1 cellular context compared by ENCODE assay signal in the genomic region with DNA sequence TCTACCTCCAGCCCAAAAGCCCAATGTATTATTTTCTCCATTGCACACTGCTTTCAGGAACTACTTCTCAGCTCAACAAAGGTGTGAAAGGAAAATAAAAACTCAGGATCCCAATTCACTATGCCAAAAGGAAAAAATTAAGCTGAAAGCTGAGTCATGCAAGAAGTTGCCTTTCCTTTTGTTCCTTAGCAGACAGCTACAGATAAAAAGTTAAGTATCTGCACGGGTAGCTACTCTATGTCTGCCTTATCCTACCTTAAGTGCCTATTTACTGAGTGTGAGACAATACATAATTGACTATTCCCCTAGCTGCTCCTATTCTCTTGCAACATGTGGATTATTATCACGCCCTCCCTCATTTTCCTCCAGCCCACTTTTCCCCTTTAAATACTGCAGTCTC.
TF ChIP-seq lines count a peak whose summit lies in the region.

No MANE protein-coding gene starts in this region.

TF ChIP-seq in K562, 482 proteins besides CTCF, POLR2A, EP300 and RAD21 (continued from another document and continues in another):
- TF ChIP-seq, protein P1, sequence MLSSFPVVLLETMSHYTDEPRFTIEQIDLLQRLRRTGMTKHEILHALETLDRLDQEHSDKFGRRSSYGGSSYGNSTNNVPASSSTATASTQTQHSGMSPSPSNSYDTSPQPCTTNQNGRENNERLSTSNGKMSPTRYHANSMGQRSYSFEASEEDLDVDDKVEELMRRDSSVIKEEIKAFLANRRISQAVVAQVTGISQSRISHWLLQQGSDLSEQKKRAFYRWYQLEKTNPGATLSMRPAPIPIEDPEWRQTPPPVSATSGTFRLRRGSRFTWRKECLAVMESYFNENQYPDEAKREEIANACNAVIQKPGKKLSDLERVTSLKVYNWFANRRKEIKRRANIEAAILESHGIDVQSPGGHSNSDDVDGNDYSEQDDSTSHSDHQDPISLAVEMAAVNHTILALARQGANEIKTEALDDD (IDR thresholded peaks at IDR 0.05): 0 out of 2 replicates have a peak, but pooled peaks have one; percentile 42
- peak; percentile 51; the same call in 1 of the 2 replicates for TF ChIP-seq SMARCC2 (IDR thresholded peaks at IDR 0.05; ENCODE audit: low read depth)
- no peak for TF ChIP-seq ZFP1 (CRISPR knock-in tag; IDR thresholded peaks at IDR 0.05)
- TF ChIP-seq, protein P2, sequence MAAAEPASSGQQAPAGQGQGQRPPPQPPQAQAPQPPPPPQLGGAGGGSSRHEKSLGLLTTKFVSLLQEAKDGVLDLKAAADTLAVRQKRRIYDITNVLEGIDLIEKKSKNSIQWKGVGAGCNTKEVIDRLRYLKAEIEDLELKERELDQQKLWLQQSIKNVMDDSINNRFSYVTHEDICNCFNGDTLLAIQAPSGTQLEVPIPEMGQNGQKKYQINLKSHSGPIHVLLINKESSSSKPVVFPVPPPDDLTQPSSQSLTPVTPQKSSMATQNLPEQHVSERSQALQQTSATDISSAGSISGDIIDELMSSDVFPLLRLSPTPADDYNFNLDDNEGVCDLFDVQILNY (CRISPR knock-in tag; IDR thresholded peaks at IDR 0.05): no peak
- no peak for TF ChIP-seq ETV5 (CRISPR knock-in tag; IDR thresholded peaks at IDR 0.05; ENCODE audit: low read depth)
- no peak for TF ChIP-seq ZNF263 (CRISPR knock-in tag; IDR thresholded peaks at IDR 0.05; ENCODE audit: borderline replicate concordance)
- no peak for TF ChIP-seq EHMT2 (IDR thresholded peaks at IDR 0.05)
- TF ChIP-seq SMAD3 (CRISPR knock-in tag; conservative IDR thresholded peaks at IDR 0.05): no peak
- TF ChIP-seq, protein P3, sequence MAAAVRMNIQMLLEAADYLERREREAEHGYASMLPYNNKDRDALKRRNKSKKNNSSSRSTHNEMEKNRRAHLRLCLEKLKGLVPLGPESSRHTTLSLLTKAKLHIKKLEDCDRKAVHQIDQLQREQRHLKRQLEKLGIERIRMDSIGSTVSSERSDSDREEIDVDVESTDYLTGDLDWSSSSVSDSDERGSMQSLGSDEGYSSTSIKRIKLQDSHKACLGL (CRISPR knock-in tag; IDR thresholded peaks at IDR 0.05; ENCODE audit: borderline replicate concordance, poor library complexity, severe bottlenecking): no peak
- TF ChIP-seq ZNF436 (CRISPR knock-in tag; IDR thresholded peaks at IDR 0.05): no peak
- TF ChIP-seq, protein P4, sequence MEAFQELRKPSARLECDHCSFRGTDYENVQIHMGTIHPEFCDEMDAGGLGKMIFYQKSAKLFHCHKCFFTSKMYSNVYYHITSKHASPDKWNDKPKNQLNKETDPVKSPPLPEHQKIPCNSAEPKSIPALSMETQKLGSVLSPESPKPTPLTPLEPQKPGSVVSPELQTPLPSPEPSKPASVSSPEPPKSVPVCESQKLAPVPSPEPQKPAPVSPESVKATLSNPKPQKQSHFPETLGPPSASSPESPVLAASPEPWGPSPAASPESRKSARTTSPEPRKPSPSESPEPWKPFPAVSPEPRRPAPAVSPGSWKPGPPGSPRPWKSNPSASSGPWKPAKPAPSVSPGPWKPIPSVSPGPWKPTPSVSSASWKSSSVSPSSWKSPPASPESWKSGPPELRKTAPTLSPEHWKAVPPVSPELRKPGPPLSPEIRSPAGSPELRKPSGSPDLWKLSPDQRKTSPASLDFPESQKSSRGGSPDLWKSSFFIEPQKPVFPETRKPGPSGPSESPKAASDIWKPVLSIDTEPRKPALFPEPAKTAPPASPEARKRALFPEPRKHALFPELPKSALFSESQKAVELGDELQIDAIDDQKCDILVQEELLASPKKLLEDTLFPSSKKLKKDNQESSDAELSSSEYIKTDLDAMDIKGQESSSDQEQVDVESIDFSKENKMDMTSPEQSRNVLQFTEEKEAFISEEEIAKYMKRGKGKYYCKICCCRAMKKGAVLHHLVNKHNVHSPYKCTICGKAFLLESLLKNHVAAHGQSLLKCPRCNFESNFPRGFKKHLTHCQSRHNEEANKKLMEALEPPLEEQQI (IDR thresholded peaks at IDR 0.05): 0 out of 2 replicates have a peak, but pooled peaks have one; percentile 36
- TF ChIP-seq, protein P5, sequence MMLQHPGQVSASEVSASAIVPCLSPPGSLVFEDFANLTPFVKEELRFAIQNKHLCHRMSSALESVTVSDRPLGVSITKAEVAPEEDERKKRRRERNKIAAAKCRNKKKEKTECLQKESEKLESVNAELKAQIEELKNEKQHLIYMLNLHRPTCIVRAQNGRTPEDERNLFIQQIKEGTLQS (IDR thresholded peaks at IDR 0.05): peak; percentile 51
- TF ChIP-seq, protein P5 (CRISPR knock-in tag; conservative IDR thresholded peaks at IDR 0.05): no peak
- no peak for TF ChIP-seq ZNF253 (CRISPR knock-in tag; conservative IDR thresholded peaks at IDR 0.05)
- TF ChIP-seq, protein P6, sequence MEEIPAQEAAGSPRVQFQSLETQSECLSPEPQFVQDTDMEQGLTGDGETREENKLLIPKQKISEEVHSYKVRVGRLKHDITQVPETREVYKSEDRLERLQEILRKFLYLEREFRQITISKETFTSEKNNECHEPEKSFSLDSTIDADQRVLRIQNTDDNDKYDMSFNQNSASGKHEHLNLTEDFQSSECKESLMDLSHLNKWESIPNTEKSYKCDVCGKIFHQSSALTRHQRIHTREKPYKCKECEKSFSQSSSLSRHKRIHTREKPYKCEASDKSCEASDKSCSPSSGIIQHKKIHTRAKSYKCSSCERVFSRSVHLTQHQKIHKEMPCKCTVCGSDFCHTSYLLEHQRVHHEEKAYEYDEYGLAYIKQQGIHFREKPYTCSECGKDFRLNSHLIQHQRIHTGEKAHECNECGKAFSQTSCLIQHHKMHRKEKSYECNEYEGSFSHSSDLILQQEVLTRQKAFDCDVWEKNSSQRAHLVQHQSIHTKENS (CRISPR knock-in tag; IDR thresholded peaks at IDR 0.05): no peak
- TF ChIP-seq, protein P7, sequence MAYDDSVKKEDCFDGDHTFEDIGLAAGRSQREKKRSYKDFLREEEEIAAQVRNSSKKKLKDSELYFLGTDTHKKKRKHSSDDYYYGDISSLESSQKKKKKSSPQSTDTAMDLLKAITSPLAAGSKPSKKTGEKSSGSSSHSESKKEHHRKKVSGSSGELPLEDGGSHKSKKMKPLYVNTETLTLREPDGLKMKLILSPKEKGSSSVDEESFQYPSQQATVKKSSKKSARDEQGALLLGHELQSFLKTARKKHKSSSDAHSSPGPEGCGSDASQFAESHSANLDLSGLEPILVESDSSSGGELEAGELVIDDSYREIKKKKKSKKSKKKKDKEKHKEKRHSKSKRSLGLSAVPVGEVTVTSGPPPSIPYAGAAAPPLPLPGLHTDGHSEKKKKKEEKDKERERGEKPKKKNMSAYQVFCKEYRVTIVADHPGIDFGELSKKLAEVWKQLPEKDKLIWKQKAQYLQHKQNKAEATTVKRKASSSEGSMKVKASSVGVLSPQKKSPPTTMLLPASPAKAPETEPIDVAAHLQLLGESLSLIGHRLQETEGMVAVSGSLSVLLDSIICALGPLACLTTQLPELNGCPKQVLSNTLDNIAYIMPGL (CRISPR knock-in tag; IDR thresholded peaks at IDR 0.05): no peak
- TF ChIP-seq NR4A1 (CRISPR knock-in tag; IDR thresholded peaks at IDR 0.05): no peak
- no peak for TF ChIP-seq NR4A1 (tag; IDR thresholded peaks at IDR 0.05)
- no peak for TF ChIP-seq ZNF124 (CRISPR knock-in tag; IDR thresholded peaks at IDR 0.05)
- TF ChIP-seq XRCC5 (IDR thresholded peaks at IDR 0.05; ENCODE audit: low read depth, low read length): no peak
- no peak for TF ChIP-seq GTF2A2 (tag; IDR thresholded peaks at IDR 0.05)
- TF ChIP-seq TCF7 (IDR thresholded peaks at IDR 0.05; ENCODE audit: borderline replicate concordance): no peak
- TF ChIP-seq ZNF274 (IDR thresholded peaks at IDR 0.05; ENCODE audit: borderline replicate concordance, low read depth, low read length): no peak
- TF ChIP-seq GTF2E2 (tag; IDR thresholded peaks at IDR 0.05): no peak
- TF ChIP-seq, protein P8, sequence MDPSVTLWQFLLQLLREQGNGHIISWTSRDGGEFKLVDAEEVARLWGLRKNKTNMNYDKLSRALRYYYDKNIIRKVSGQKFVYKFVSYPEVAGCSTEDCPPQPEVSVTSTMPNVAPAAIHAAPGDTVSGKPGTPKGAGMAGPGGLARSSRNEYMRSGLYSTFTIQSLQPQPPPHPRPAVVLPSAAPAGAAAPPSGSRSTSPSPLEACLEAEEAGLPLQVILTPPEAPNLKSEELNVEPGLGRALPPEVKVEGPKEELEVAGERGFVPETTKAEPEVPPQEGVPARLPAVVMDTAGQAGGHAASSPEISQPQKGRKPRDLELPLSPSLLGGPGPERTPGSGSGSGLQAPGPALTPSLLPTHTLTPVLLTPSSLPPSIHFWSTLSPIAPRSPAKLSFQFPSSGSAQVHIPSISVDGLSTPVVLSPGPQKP (CRISPR knock-in tag; IDR thresholded peaks at IDR 0.05): no peak
- TF ChIP-seq SMAD1 (IDR thresholded peaks at IDR 0.05; ENCODE audit: low read depth, low read length, partially characterized antibody): no peak
- no peak for TF ChIP-seq RBM25 (IDR thresholded peaks at IDR 0.05; ENCODE audit: low read depth, low read length, severe bottlenecking)
- no peak for TF ChIP-seq NBN (IDR thresholded peaks at IDR 0.05; ENCODE audit: low read depth)
- no peak for TF ChIP-seq SPI1 (IDR thresholded peaks at IDR 0.05; ENCODE audit: borderline replicate concordance, low read depth, low read length)
- TF ChIP-seq MEF2A (IDR thresholded peaks at IDR 0.05; ENCODE audit: control insufficient read depth, low read depth, low read length): no peak
- TF ChIP-seq TEAD4 (IDR thresholded peaks at IDR 0.05; ENCODE audit: low read length): peak; percentile 25; the same call in 1 of the 2 replicates
- TF ChIP-seq TEAD4 (CRISPR knock-in tag; IDR thresholded peaks at IDR 0.05; ENCODE audit: borderline replicate concordance): no peak
- TF ChIP-seq, protein P9, sequence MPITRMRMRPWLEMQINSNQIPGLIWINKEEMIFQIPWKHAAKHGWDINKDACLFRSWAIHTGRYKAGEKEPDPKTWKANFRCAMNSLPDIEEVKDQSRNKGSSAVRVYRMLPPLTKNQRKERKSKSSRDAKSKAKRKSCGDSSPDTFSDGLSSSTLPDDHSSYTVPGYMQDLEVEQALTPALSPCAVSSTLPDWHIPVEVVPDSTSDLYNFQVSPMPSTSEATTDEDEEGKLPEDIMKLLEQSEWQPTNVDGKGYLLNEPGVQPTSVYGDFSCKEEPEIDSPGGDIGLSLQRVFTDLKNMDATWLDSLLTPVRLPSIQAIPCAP (CRISPR knock-in tag; IDR thresholded peaks at IDR 0.05; ENCODE audit: borderline replicate concordance): no peak
- TF ChIP-seq, protein P10, sequence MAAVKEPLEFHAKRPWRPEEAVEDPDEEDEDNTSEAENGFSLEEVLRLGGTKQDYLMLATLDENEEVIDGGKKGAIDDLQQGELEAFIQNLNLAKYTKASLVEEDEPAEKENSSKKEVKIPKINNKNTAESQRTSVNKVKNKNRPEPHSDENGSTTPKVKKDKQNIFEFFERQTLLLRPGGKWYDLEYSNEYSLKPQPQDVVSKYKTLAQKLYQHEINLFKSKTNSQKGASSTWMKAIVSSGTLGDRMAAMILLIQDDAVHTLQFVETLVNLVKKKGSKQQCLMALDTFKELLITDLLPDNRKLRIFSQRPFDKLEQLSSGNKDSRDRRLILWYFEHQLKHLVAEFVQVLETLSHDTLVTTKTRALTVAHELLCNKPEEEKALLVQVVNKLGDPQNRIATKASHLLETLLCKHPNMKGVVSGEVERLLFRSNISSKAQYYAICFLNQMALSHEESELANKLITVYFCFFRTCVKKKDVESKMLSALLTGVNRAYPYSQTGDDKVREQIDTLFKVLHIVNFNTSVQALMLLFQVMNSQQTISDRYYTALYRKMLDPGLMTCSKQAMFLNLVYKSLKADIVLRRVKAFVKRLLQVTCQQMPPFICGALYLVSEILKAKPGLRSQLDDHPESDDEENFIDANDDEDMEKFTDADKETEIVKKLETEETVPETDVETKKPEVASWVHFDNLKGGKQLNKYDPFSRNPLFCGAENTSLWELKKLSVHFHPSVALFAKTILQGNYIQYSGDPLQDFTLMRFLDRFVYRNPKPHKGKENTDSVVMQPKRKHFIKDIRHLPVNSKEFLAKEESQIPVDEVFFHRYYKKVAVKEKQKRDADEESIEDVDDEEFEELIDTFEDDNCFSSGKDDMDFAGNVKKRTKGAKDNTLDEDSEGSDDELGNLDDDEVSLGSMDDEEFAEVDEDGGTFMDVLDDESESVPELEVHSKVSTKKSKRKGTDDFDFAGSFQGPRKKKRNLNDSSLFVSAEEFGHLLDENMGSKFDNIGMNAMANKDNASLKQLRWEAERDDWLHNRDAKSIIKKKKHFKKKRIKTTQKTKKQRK (IDR thresholded peaks at IDR 0.05; ENCODE audit: borderline replicate concordance, low read depth, low read length): no peak
- TF ChIP-seq NR2C1 (IDR thresholded peaks at IDR 0.05): no peak
- no peak for TF ChIP-seq NR2C1 (tag; IDR thresholded peaks at IDR 0.05)
- peak; percentile 67 for TF ChIP-seq ZEB2 (IDR thresholded peaks at IDR 0.05)
- TF ChIP-seq BACH1 (tag; IDR thresholded peaks at IDR 0.05): peak; percentile 60; the same call in 1 of the 2 replicates
- TF ChIP-seq ZNF347 (CRISPR knock-in tag; IDR thresholded peaks at IDR 0.05; ENCODE audit: low read depth): no peak
- TF ChIP-seq, protein P11, sequence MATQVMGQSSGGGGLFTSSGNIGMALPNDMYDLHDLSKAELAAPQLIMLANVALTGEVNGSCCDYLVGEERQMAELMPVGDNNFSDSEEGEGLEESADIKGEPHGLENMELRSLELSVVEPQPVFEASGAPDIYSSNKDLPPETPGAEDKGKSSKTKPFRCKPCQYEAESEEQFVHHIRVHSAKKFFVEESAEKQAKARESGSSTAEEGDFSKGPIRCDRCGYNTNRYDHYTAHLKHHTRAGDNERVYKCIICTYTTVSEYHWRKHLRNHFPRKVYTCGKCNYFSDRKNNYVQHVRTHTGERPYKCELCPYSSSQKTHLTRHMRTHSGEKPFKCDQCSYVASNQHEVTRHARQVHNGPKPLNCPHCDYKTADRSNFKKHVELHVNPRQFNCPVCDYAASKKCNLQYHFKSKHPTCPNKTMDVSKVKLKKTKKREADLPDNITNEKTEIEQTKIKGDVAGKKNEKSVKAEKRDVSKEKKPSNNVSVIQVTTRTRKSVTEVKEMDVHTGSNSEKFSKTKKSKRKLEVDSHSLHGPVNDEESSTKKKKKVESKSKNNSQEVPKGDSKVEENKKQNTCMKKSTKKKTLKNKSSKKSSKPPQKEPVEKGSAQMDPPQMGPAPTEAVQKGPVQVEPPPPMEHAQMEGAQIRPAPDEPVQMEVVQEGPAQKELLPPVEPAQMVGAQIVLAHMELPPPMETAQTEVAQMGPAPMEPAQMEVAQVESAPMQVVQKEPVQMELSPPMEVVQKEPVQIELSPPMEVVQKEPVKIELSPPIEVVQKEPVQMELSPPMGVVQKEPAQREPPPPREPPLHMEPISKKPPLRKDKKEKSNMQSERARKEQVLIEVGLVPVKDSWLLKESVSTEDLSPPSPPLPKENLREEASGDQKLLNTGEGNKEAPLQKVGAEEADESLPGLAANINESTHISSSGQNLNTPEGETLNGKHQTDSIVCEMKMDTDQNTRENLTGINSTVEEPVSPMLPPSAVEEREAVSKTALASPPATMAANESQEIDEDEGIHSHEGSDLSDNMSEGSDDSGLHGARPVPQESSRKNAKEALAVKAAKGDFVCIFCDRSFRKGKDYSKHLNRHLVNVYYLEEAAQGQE (CRISPR knock-in tag; IDR thresholded peaks at IDR 0.05; ENCODE audit: low read depth): no peak
- TF ChIP-seq KLF10 (CRISPR knock-in tag; IDR thresholded peaks at IDR 0.05): no peak
- no peak for TF ChIP-seq ILF3 (IDR thresholded peaks at IDR 0.05; ENCODE audit: borderline replicate concordance)
- no peak for TF ChIP-seq ZNF717 (CRISPR knock-in tag; IDR thresholded peaks at IDR 0.05)
- TF ChIP-seq JUND (IDR thresholded peaks at IDR 0.05; ENCODE audit: borderline replicate concordance, low read depth, low read length): peak; percentile 28; the same call in 1 of the 2 replicates
- TF ChIP-seq JUND (tag; IDR thresholded peaks at IDR 0.05; ENCODE audit: borderline replicate concordance, low read depth, low read length): peak; percentile 36; the same call in 2 of the 3 replicates
- no peak for TF ChIP-seq HNRNPK (IDR thresholded peaks at IDR 0.05; ENCODE audit: low read depth, low read length, poor library complexity, severe bottlenecking)
